ENCODE assay signal across 1 cellular context in genomic region chr7:45682358-45682735, GRCh38.
TF ChIP-seq lines count a peak whose summit lies in the region.

No MANE protein-coding gene starts in this region.

TF ChIP-seq in HepG2, 621 proteins besides CTCF, POLR2A, EP300 and RAD21:
- TF ChIP-seq PHF5A (CRISPR knock-in tag; IDR thresholded peaks at IDR 0.05; ENCODE audit: low read depth, unreplicated experiment) (no peak), ZNF367 (CRISPR knock-in tag; IDR thresholded peaks at IDR 0.05; ENCODE audit: borderline replicate concordance) (no peak), ZNF691 (CRISPR knock-in tag; IDR thresholded peaks at IDR 0.05; ENCODE audit: borderline replicate concordance, low read depth) (no peak), SRSF4 (IDR thresholded peaks at IDR 0.05; ENCODE audit: low read depth, low read length, poor library complexity, severe bottlenecking) (no peak), TSC22D2 (CRISPR knock-in tag; IDR thresholded peaks at IDR 0.05; ENCODE audit: borderline replicate concordance) (no peak), ZNF530 (CRISPR knock-in tag; IDR thresholded peaks at IDR 0.05; ENCODE audit: low read depth) (no peak), ARNTL (CRISPR knock-in tag; IDR thresholded peaks at IDR 0.05) (no peak), HOMEZ (CRISPR knock-in tag; IDR thresholded peaks at IDR 0.05; ENCODE audit: low read depth) (no peak), ZNF879 (CRISPR knock-in tag; IDR thresholded peaks at IDR 0.05) (no peak), NBN (conservative IDR thresholded peaks at IDR 0.05) (no peak), MAX (IDR thresholded peaks at IDR 0.05) (no peak), E2F1 (CRISPR knock-in tag; IDR thresholded peaks at IDR 0.05) (no peak), ZFY (CRISPR knock-in tag; IDR thresholded peaks at IDR 0.05) (no peak), RBFOX2 (IDR thresholded peaks at IDR 0.05; ENCODE audit: low read depth, low read length) (no peak), ZFX (CRISPR knock-in tag; IDR thresholded peaks at IDR 0.05; ENCODE audit: low read depth) (no peak)
